Comparison of ENCODE assay signal across 12 cellular contexts in the genomic region with DNA sequence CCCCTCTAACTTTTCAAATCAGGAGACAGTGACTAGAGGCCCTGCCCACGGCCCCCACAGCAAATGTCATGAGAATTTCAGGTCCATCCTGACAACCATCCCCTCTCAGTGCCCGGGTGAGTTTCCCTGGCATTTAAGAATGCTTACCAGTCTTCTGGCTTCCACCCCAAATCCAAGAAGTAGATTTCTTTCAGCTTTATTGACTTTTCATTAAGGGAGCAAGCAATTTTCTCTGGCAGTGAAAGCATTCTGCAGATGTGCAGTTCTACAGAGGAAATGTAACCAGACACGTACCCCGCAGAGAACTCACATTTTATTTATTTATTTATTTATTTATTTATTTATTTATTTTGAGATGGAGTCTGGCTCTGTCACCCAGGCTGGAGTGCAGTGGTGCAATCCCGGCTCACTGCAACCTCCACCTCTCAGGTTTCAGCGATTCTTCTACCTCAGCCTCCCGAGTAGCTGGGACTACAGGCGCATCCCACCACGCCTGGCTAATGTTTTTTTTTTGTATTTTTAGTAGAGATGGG.
"Had no signal": no experiment of that assay in that cellular context is flagged by ENCODE, and none has a peak within 500 bp of the region (broad histone marks: within the 10 kb centered on the region; RNA-seq: fewer than 3 reads in every experiment).

No MANE protein-coding gene starts in this region.

- H3K9me3 ChIP-seq: colonic mucosa, lower lobe of right lung, pancreas, testis, upper lobe of left lung had no signal

- H3K9me3 Mint-ChIP-seq: mesothelial cell of epicardium had no signal

- ATAC-seq: esophagus mucosa, lower lobe of right lung, pancreas had no signal

- H3K36me3 Mint-ChIP-seq: mesothelial cell of epicardium had no signal

- H3K4me3 Mint-ChIP-seq: mesothelial cell of epicardium had no signal

- H3K36me3 ChIP-seq: colonic mucosa, lower lobe of right lung, pancreas, stomach, upper lobe of left lung had no signal

- DNase-seq: activated naive CD4-positive, alpha-beta T cell; activated T-cell treated with anti-CD3 and anti-CD28 coated beads for 4 hours; colonic mucosa; stimulated activated CD4-positive, alpha-beta T cell treated with anti-CD3 and anti-CD28 coated beads, Interleukin-1b, Interleukin-23, amount 100 ng/mL, for 48 hours; stomach; T-helper 9 cell; testis; upper lobe of left lung had no signal

- H3K4me1 Mint-ChIP-seq: mesothelial cell of epicardium had no signal

- H3K27ac ChIP-seq: colonic mucosa, lower lobe of right lung, pancreas, stomach, testis, upper lobe of left lung had no signal

- H3K4me1 ChIP-seq: colonic mucosa, pancreas, testis had no signal

- H3K27ac Mint-ChIP-seq: mesothelial cell of epicardium had no signal

- H3K27me3 ChIP-seq: pancreas, testis had no signal

- H3K4me3 ChIP-seq: colonic mucosa, lower lobe of right lung, pancreas, stomach, testis, upper lobe of left lung had no signal
